In genomic region chr6:157764346-157765068, GRCh38 we compare ENCODE assay signal across 1 cellular context.
TF ChIP-seq lines count a peak whose summit lies in the region.

No MANE protein-coding gene starts in this region.

TF ChIP-seq in HepG2, 621 proteins besides CTCF, POLR2A, EP300 and RAD21 (continued from another document and continues in another):
- TF ChIP-seq AHDC1 (CRISPR knock-in tag; IDR thresholded peaks at IDR 0.05; ENCODE audit: borderline replicate concordance) (peak; percentile 67; the same call in 1 of the 2 replicates), ISL2 (CRISPR knock-in tag; IDR thresholded peaks at IDR 0.05) (no peak), DZIP1 (CRISPR knock-in tag; IDR thresholded peaks at IDR 0.05) (no peak), NCOA5 (CRISPR knock-in tag; IDR thresholded peaks at IDR 0.05) (no peak), HOXD1 (CRISPR knock-in tag; IDR thresholded peaks at IDR 0.05) (peak; percentile 38; the same call in 1 of the 2 replicates), CEBPB (IDR thresholded peaks at IDR 0.05; ENCODE audit: borderline replicate concordance, low read depth, low read length) (no peak), THRA (CRISPR knock-in tag; IDR thresholded peaks at IDR 0.05; ENCODE audit: borderline replicate concordance) (0 out of 2 replicates have a peak, but pooled peaks have one; percentile 42), GABPB1 (CRISPR knock-in tag; IDR thresholded peaks at IDR 0.05) (peak; percentile 54), ZNF264 (CRISPR knock-in tag; IDR thresholded peaks at IDR 0.05) (peak; percentile 58; the same call in 1 of the 2 replicates), ATF7 (IDR thresholded peaks at IDR 0.05) (peak; percentile 73), ATF7 (CRISPR knock-in tag; IDR thresholded peaks at IDR 0.05) (0 out of 2 replicates have a peak, but pooled peaks have one; percentile 30), ZSCAN22 (CRISPR knock-in tag; IDR thresholded peaks at IDR 0.05) (no peak), PBX3 (CRISPR knock-in tag; IDR thresholded peaks at IDR 0.05; ENCODE audit: borderline replicate concordance) (no peak), RBM39 (IDR thresholded peaks at IDR 0.05; ENCODE audit: low read depth, low read length, poor library complexity, severe bottlenecking) (no peak), ZNF652 (CRISPR knock-in tag; IDR thresholded peaks at IDR 0.05; ENCODE audit: borderline replicate concordance, low read depth) (0 out of 2 replicates have a peak, but pooled peaks have one; percentile 28), MNT (IDR thresholded peaks at IDR 0.05) (no peak), ZNF850 (CRISPR knock-in tag; conservative IDR thresholded peaks at IDR 0.05) (no peak), STAG1 (CRISPR knock-in tag; IDR thresholded peaks at IDR 0.05) (peak; percentile 37), RBFOX2 (IDR thresholded peaks at IDR 0.05; ENCODE audit: low read depth, low read length) (no peak), ZMAT3 (CRISPR knock-in tag; conservative IDR thresholded peaks at IDR 0.05) (0 out of 2 replicates have a peak, but pooled peaks have one; percentile 63), ZNF646 (CRISPR knock-in tag; IDR thresholded peaks at IDR 0.05) (no peak), GTF3A (CRISPR knock-in tag; conservative IDR thresholded peaks at IDR 0.05) (no peak), KDM6A (CRISPR knock-in tag; IDR thresholded peaks at IDR 0.05; ENCODE audit: low read depth) (no peak), ZSCAN12 (CRISPR knock-in tag; IDR thresholded peaks at IDR 0.05) (peak; percentile 62; the same call in 1 of the 2 replicates), ZNF615 (CRISPR knock-in tag; IDR thresholded peaks at IDR 0.05; ENCODE audit: borderline replicate concordance) (no peak), ZNF687 (CRISPR knock-in tag; IDR thresholded peaks at IDR 0.05) (peak; percentile 88), FOXO1 (CRISPR knock-in tag; IDR thresholded peaks at IDR 0.05) (peak; percentile 70; the same call in 1 of the 2 replicates)
- TF ChIP-seq, protein P1, sequence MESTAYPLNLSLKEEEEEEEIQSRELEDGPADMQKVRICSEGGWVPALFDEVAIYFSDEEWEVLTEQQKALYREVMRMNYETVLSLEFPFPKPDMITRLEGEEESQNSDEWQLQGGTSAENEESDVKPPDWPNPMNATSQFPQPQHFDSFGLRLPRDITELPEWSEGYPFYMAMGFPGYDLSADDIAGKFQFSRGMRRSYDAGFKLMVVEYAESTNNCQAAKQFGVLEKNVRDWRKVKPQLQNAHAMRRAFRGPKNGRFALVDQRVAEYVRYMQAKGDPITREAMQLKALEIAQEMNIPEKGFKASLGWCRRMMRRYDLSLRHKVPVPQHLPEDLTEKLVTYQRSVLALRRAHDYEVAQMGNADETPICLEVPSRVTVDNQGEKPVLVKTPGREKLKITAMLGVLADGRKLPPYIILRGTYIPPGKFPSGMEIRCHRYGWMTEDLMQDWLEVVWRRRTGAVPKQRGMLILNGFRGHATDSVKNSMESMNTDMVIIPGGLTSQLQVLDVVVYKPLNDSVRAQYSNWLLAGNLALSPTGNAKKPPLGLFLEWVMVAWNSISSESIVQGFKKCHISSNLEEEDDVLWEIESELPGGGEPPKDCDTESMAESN (CRISPR knock-in tag; conservative IDR thresholded peaks at IDR 0.05): no peak
